Comparison of ENCODE assay signal across 17 cellular contexts in the genomic region with DNA sequence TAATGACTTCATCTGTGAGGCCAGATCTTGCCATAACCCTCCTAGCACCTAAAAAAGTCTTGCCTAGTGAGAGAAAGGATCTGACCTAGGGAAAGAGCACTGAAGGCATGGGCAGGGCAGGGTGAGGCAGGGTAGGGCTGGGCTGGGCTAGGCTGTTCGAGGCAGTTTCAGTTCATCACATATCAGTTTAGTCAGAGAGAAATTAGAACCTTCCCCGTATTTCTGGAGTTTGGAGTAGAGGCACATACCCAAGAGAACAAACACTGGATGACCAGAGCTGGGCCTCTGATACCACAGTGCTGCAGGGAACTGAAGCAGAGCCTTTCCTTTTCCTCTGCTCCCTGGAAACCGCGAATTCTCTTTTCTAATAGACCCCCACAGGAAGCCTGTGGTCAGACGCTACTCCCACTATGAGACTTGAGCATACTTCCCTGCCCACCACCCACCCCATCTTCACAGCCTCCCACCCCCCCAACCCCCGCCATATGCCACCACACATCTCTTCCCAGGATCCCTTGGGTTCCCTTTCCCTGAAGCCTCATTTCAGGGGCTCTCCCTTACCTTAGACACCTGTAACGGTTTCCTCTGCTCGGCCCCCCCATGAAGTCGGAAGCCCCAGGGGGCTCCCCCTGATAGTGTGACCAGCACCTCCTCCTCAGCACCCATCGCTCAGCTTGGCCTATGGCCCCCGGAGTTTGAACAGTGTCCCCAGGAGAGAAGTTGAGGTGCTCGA. TPM values are rescaled to one million over a fixed set of nuclear protein-coding genes. Genes with fewer than 3 reads are reported as not detected.
DNase-seq lines count a peak whose midpoint lies in the region; ATAC-seq and TF ChIP-seq lines count a peak whose summit lies in the region.
"Had no signal": no experiment of that assay in that cellular context is flagged by ENCODE, and none has a peak within 500 bp of the region (broad histone marks: within the 10 kb centered on the region; RNA-seq: fewer than 3 reads in every experiment).

No MANE protein-coding gene starts in this region.

- no peaks in the 10 kb centered on the region for H4K20me1 ChIP-seq in osteoblast (ENCODE audit: insufficient read depth, low read length)

- H3K36me3 ChIP-seq in KOPT-K1 (ENCODE audit: insufficient read depth, low read length) (no peaks in the 10 kb centered on the region), osteoblast (ENCODE audit: insufficient read depth, low read length) (no peaks in the 10 kb centered on the region)

- H3K4me3 Mint-ChIP-seq in endothelial cell (ENCODE audit: unreplicated experiment): peak overlapping the region; percentile 70
- H3K4me3 Mint-ChIP-seq: GM23338 had no signal

- no peaks in the 10 kb centered on the region for H3K27me3 ChIP-seq in osteoblast (ENCODE audit: insufficient read depth, low read length)

- H3K27me3 Mint-ChIP-seq in endothelial cell (ENCODE audit: unreplicated experiment): peaks cover 3% of the 10 kb centered on the region
- H3K27me3 Mint-ChIP-seq: naive thymus-derived CD4-positive, alpha-beta T cell; progenitor cell of endocrine pancreas had no signal

- H3K27ac Mint-ChIP-seq in endothelial cell (ENCODE audit: unreplicated experiment): peak overlapping the region; percentile 86
- H3K27ac Mint-ChIP-seq: GM23338; naive thymus-derived CD4-positive, alpha-beta T cell; progenitor cell of endocrine pancreas had no signal

- H3K4me1 ChIP-seq in osteoblast (ENCODE audit: insufficient read depth, low read length): peaks cover 11% of the 10 kb centered on the region

- H3K79me2 ChIP-seq in osteoblast (ENCODE audit: insufficient read depth, low read length): no peaks in the 10 kb centered on the region

- DNase-seq in endothelial cell (ENCODE audit: low spot score): no peak
- DNase-seq in osteoblast (ENCODE audit: insufficient read length, low spot score, missing footprints): peak; percentile 74
- DNase-seq in T1000 (lab: John Stamatoyannopoulos, UW): no peak
- DNase-seq: activated gamma-delta T cell treated with Interleukin-2 at 50 U/mL for 16 hours; aorta; MM.1S; naive thymus-derived CD4-positive, alpha-beta T cell; NCI-H2081 treated with DMSO at 0.1 percent for 48 hours; NCI-H524 treated with DMSO at 0.1 percent for 48 hours; substantia nigra had no signal

- H3K27ac ChIP-seq in KOPT-K1 (ENCODE audit: low read depth, low read length, poor library complexity, severe bottlenecking) (peak overlapping the region; percentile 9), osteoblast (ENCODE audit: low read depth, low read length) (no peak overlapping the region)

- H3K4me3 ChIP-seq in GM08714 (ENCODE audit: low read length): peak overlapping the region; percentile 3; the same call in 1 of the 2 replicates
- H3K4me3 ChIP-seq in osteoblast (ENCODE audit: insufficient read depth, low read length): no peak overlapping the region
- H3K4me3 ChIP-seq: GM23338 had no signal

- H3K4me2 ChIP-seq in osteoblast (ENCODE audit: insufficient read depth, low read length): no peak overlapping the region
- H3K4me2 ChIP-seq: GM23338 had no signal

- H3K36me3 Mint-ChIP-seq in endothelial cell (ENCODE audit: low read depth, unreplicated experiment): no peaks in the 10 kb centered on the region
- H3K36me3 Mint-ChIP-seq: naive thymus-derived CD4-positive, alpha-beta T cell had no signal

- H3K9me3 Mint-ChIP-seq in endothelial cell (ENCODE audit: unreplicated experiment): no peaks in the 10 kb centered on the region
- H3K9me3 Mint-ChIP-seq: GM23338; naive thymus-derived CD4-positive, alpha-beta T cell had no signal

- ATAC-seq in HG02884 (IDR thresholded peaks at IDR 0.05; ENCODE audit: unreplicated experiment): no peak
- ATAC-seq in GM21381 (IDR thresholded peaks at IDR 0.05; ENCODE audit: unreplicated experiment): no peak
- no peak for ATAC-seq in HG02885 (IDR thresholded peaks at IDR 0.05; ENCODE audit: poor library complexity, unreplicated experiment)
- ATAC-seq: GM23338; naive thymus-derived CD4-positive, alpha-beta T cell had no signal

- H2AFZ ChIP-seq in osteoblast (ENCODE audit: low read length): no peak overlapping the region
- H2AFZ ChIP-seq: GM23338 had no signal

- H3K9me3 ChIP-seq in KOPT-K1 (ENCODE audit: insufficient read depth, low read length, poor library complexity, severe bottlenecking) (no peaks in the 10 kb centered on the region), osteoblast (ENCODE audit: low read depth, low read length) (no peaks in the 10 kb centered on the region)

- peaks cover 20% of the 10 kb centered on the region for H3K4me1 Mint-ChIP-seq in endothelial cell (ENCODE audit: unreplicated experiment)
- H3K4me1 Mint-ChIP-seq: GM23338 had no signal

- TF ChIP-seq CTCF in endothelial cell (IDR thresholded peaks at IDR 0.05; ENCODE audit: unreplicated experiment): no peak
- TF ChIP-seq CTCF in osteoblast (IDR thresholded peaks at IDR 0.05; ENCODE audit: extremely low read depth, low read depth, low read length): no peak

RNA-seq across cellular contexts. Expression of gene SYNPO2L, which starts 0.4 kb away (rescaled TPM):
- total RNA-seq in endothelial cell (ENCODE audit: unreplicated experiment) (0.13 TPM), osteoblast (under 0.01 TPM in 1 of 2 replicates, not detected in the other)
- total RNA-seq: GM23338 had no signal

RNA-seq across cellular contexts. Expression of gene MYOZ1, which starts 14.1 kb away (rescaled TPM):
- total RNA-seq in endothelial cell (ENCODE audit: unreplicated experiment) (4.0 TPM), osteoblast (not detected in 2 replicates)
- total RNA-seq: naive thymus-derived CD4-positive, alpha-beta T cell had no signal

RNA-seq across cellular contexts. Expression of gene AGAP5, which starts 42.5 kb away (rescaled TPM):
- total RNA-seq in endothelial cell (ENCODE audit: unreplicated experiment) (8.0 TPM), osteoblast (3.5 and 4.0 TPM in 2 replicates)
